In the genomic region with DNA sequence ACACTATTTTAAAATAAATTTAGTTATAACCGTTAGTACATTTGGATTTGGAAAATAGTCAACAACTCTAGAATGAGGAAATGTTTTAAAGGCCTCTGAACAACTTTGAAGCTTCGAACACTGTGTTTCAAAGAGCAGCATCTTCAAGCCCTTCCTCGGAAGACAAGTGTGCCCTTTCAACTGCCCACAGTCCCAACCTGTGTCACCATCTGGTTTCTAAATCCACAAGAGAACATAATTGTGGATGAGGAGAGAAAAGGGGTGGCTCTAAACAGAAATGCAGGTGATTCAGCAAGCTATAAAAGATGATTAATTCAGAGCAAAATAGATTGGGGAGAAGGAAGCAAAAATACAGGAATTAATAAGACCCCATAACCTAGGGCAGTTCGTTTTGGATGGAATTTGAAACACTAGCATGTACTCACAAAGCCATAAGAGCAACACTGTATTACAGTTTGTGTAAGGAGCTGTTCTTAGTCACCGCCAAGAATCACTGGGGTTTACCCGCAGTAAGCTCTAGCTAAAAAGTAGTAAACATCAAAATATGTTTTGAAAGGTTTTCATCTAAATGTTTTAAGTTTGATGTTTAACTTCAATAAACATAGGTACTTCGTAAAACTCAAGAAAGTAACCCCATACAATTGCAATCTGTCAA, we compare ENCODE assay signal across 13 cellular contexts.
DNase-seq lines count a peak whose midpoint lies in the region; ATAC-seq and TF ChIP-seq lines count a peak whose summit lies in the region.
"Had no signal": no experiment of that assay in that cellular context is flagged by ENCODE, and none has a peak within 500 bp of the region (broad histone marks: within the 10 kb centered on the region; RNA-seq: fewer than 3 reads in every experiment).

No MANE protein-coding gene starts in this region.

- H3K4me3 Mint-ChIP-seq in activated CD4-positive, alpha-beta T cell treated with anti-CD3 and anti-CD28 coated beads for 36 hours, result no peak overlapping the region
- no peak overlapping the region for H3K4me3 Mint-ChIP-seq in activated CD4-positive, alpha-beta T cell treated with anti-CD3 and anti-CD28 coated beads, Interleukin-2, amount 10 ng/mL, durations not matched to agents 7 days and 5 days
- H3K4me3 Mint-ChIP-seq in activated naive CD4-positive, alpha-beta T cell treated with anti-CD3 and anti-CD28 coated beads, Interleukin-2, amount 50 U/mL, for 24 hours, result no peak overlapping the region
- H3K4me3 Mint-ChIP-seq in natural killer cell, result peak overlapping the region; percentile 4

- H3K27ac Mint-ChIP-seq in activated CD4-positive, alpha-beta T cell treated with anti-CD3 and anti-CD28 coated beads for 36 hours, result peak overlapping the region; percentile 48
- no peak overlapping the region for H3K27ac Mint-ChIP-seq in activated CD4-positive, alpha-beta T cell treated with anti-CD3 and anti-CD28 coated beads, Interleukin-2, amount 10 ng/mL, durations not matched to agents 7 days and 5 days
- H3K27ac Mint-ChIP-seq in activated naive CD4-positive, alpha-beta T cell treated with anti-CD3 and anti-CD28 coated beads, Interleukin-2, amount 50 U/mL, for 24 hours, result peak overlapping the region; percentile 6
- H3K27ac Mint-ChIP-seq in natural killer cell, result peak overlapping the region; percentile 42 to 59

- no peak for DNase-seq in activated CD4-positive, alpha-beta T cell treated with anti-CD3 and anti-CD28 coated beads for 36 hours
- DNase-seq in activated CD4-positive, alpha-beta T cell treated with anti-CD3 and anti-CD28 coated beads, Interleukin-2, amount 10 ng/mL, durations not matched to agents 7 days and 5 days, result no peak
- DNase-seq in activated naive CD4-positive, alpha-beta T cell treated with Interleukin-2 at 50 U/mL for 16 hours, result no peak
- no peak for DNase-seq in natural killer cell
- no peak for DNase-seq in NCI-H2227 (lab: John Stamatoyannopoulos, UW; ENCODE audit: unreplicated experiment)
- no peak for DNase-seq in NCI-H2029 treated with DMSO at 0.1 percent for 48 hours (lab: John Stamatoyannopoulos, UW)
- DNase-seq in glomerular visceral epithelial cell (ENCODE audit: extremely low spot score), result no peak
- DNase-seq: COR-L47; NCI-H1105 treated with DMSO at 0.1 percent for 48 hours; NCI-H1694 treated with DMSO at 0.1 percent for 48 hours; NCI-H526 treated with DMSO at 0.1 percent for 48 hours; NK-92 treated with Interleukin-12 subunit alpha and Interleukin-12 subunit beta, amount 100 ng/mL, for 24 hours had no signal

- no peaks in the 10 kb centered on the region for H3K27me3 Mint-ChIP-seq in activated CD4-positive, alpha-beta T cell treated with anti-CD3 and anti-CD28 coated beads for 36 hours
- no peaks in the 10 kb centered on the region for H3K27me3 Mint-ChIP-seq in activated CD4-positive, alpha-beta T cell treated with anti-CD3 and anti-CD28 coated beads, Interleukin-2, amount 10 ng/mL, durations not matched to agents 7 days and 5 days
- no peaks in the 10 kb centered on the region for H3K27me3 Mint-ChIP-seq in activated naive CD4-positive, alpha-beta T cell treated with anti-CD3 and anti-CD28 coated beads, Interleukin-2, amount 50 U/mL, for 24 hours
- no peaks in the 10 kb centered on the region for H3K27me3 Mint-ChIP-seq in natural killer cell (ENCODE audit: low read depth in 2 of 2)

- intact Hi-C loops in activated CD4-positive, alpha-beta T cell treated with anti-CD3 and anti-CD28 coated beads for 36 hours (cut with DNase I, micrococcal nuclease), result no loop called here
- intact Hi-C loops in natural killer cell (cut with micrococcal nuclease), result no loop called here

- H3K4me1 Mint-ChIP-seq in activated CD4-positive, alpha-beta T cell treated with anti-CD3 and anti-CD28 coated beads for 36 hours, result peaks cover 37% of the 10 kb centered on the region
- peaks cover 6% of the 10 kb centered on the region for H3K4me1 Mint-ChIP-seq in activated CD4-positive, alpha-beta T cell treated with anti-CD3 and anti-CD28 coated beads, Interleukin-2, amount 10 ng/mL, durations not matched to agents 7 days and 5 days
- peaks cover 31% of the 10 kb centered on the region for H3K4me1 Mint-ChIP-seq in activated naive CD4-positive, alpha-beta T cell treated with anti-CD3 and anti-CD28 coated beads, Interleukin-2, amount 50 U/mL, for 24 hours
- H3K4me1 Mint-ChIP-seq in natural killer cell, result peaks cover 36 to 39% of the 10 kb centered on the region in 2 donors

- H3K9me3 Mint-ChIP-seq in activated CD4-positive, alpha-beta T cell treated with anti-CD3 and anti-CD28 coated beads for 36 hours (ENCODE audit: low read depth), result peaks cover 10% of the 10 kb centered on the region
- peaks cover 17% of the 10 kb centered on the region for H3K9me3 Mint-ChIP-seq in activated CD4-positive, alpha-beta T cell treated with anti-CD3 and anti-CD28 coated beads, Interleukin-2, amount 10 ng/mL, durations not matched to agents 7 days and 5 days
- no peaks in the 10 kb centered on the region for H3K9me3 Mint-ChIP-seq in activated naive CD4-positive, alpha-beta T cell treated with anti-CD3 and anti-CD28 coated beads, Interleukin-2, amount 50 U/mL, for 24 hours
- no peaks in the 10 kb centered on the region for H3K9me3 Mint-ChIP-seq in natural killer cell

- peak; percentile 69 for ATAC-seq in activated CD4-positive, alpha-beta T cell treated with anti-CD3 and anti-CD28 coated beads for 36 hours
- ATAC-seq in natural killer cell, result no peak

- TF ChIP-seq CTCF in natural killer cell (IDR thresholded peaks at IDR 0.05), result no peak

- CTCF ChIA-PET in activated CD4-positive, alpha-beta T cell treated with anti-CD3 and anti-CD28 coated beads for 36 hours (lab: Charles Lee), result interaction anchor here (0.6 to 1.4 kb wide), 3 partner anchors 9 to 18 kb away, joined by 3 read pairs; no protein-coding TSS in a partner anchor
- CTCF ChIA-PET in activated CD4-positive, alpha-beta T cell treated with anti-CD3 and anti-CD28 coated beads, Interleukin-2, amount 10 ng/mL, durations not matched to agents 7 days and 5 days (lab: Charles Lee), result interaction anchor here (1.7 to 1.9 kb wide), 2 partner anchors 9 to 11 kb away, joined by 4 to 6 read pairs; no protein-coding TSS in a partner anchor

- POLR2A ChIA-PET in activated CD4-positive, alpha-beta T cell treated with anti-CD3 and anti-CD28 coated beads for 36 hours (lab: Charles Lee), result interaction anchor here (0.6 kb wide), 1 partner anchor 53 kb away, joined by 3 read pairs; no protein-coding TSS in a partner anchor
- POLR2A ChIA-PET in activated CD4-positive, alpha-beta T cell treated with anti-CD3 and anti-CD28 coated beads, Interleukin-2, amount 10 ng/mL, durations not matched to agents 7 days and 5 days (lab: Charles Lee), result no interaction called here

- peaks cover 28% of the 10 kb centered on the region for H3K36me3 Mint-ChIP-seq in activated CD4-positive, alpha-beta T cell treated with anti-CD3 and anti-CD28 coated beads for 36 hours (ENCODE audit: low read depth)
- peaks cover 14% of the 10 kb centered on the region for H3K36me3 Mint-ChIP-seq in activated CD4-positive, alpha-beta T cell treated with anti-CD3 and anti-CD28 coated beads, Interleukin-2, amount 10 ng/mL, durations not matched to agents 7 days and 5 days (ENCODE audit: low read depth)
- H3K36me3 Mint-ChIP-seq in activated naive CD4-positive, alpha-beta T cell treated with anti-CD3 and anti-CD28 coated beads, Interleukin-2, amount 50 U/mL, for 24 hours, result peaks cover 7% of the 10 kb centered on the region
- no peaks in the 10 kb centered on the region for H3K36me3 Mint-ChIP-seq in natural killer cell
